2 cellular contexts compared by ENCODE assay signal in the genomic region with DNA sequence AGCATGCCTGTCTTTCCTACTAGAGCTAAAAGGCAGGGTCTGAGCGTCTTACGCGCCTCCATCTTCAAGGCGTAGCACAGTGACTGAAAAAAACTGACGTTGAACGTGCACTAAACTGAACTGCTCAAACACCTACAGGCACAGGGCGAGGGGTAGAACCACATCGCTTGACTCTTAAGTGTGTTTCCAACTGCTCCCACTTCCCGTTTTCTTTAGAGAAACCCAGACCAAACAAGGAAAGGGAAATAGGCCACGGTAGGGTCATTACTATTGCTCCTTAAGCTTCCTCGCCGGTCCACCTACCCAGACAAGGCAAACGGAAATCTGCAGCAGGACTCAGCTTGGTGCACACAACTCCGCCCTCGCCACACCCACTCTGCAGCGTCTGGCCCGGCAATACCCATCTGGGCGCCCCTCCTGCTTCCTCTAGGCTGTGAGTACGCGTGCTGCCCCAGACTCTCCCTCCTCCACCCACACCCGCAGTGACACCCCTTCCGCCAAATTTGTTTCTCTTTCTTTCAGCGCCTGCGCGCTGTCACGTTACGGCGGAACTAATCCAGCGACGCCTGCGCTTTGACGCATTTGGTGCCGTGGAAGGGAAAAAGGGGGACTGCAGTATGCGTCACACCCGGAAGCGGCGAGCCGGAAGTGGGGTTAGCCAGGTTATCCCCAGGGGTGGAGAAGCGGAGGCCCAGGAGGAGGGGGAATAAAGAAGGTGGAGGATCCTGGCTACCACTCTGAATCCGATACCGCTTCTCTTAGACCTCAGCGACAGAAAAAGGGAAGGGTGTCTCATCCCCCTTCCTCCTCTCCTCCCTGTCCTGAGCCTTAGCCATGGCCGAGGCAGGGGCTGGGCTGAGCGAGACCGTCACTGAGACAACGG.
A peak's percentile ranks its signal among the peaks of the same experiment; 100 is the strongest.
TF ChIP-seq lines count a peak whose summit lies in the region.

A gene with protein sequence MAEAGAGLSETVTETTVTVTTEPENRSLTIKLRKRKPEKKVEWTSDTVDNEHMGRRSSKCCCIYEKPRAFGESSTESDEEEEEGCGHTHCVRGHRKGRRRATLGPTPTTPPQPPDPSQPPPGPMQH (plus strand): TSS at position 622 of the 883 bp plus-strand sequence. CDS start 213 bp downstream, at position 835.

TF ChIP-seq in HCT116, 20 proteins besides CTCF, POLR2A, EP300 and RAD21 (continued from another document):
- peak; percentile 81 for TF ChIP-seq CBX3 (IDR thresholded peaks at IDR 0.05; ENCODE audit: low read depth)
- peak; percentile 99 for TF ChIP-seq ELF1 (IDR thresholded peaks at IDR 0.05; ENCODE audit: borderline replicate concordance, low read depth)
- TF ChIP-seq FOSL1 (IDR thresholded peaks at IDR 0.05; ENCODE audit: low read depth): no peak; the same call in none of the 2 replicates
- TF ChIP-seq, protein P1, sequence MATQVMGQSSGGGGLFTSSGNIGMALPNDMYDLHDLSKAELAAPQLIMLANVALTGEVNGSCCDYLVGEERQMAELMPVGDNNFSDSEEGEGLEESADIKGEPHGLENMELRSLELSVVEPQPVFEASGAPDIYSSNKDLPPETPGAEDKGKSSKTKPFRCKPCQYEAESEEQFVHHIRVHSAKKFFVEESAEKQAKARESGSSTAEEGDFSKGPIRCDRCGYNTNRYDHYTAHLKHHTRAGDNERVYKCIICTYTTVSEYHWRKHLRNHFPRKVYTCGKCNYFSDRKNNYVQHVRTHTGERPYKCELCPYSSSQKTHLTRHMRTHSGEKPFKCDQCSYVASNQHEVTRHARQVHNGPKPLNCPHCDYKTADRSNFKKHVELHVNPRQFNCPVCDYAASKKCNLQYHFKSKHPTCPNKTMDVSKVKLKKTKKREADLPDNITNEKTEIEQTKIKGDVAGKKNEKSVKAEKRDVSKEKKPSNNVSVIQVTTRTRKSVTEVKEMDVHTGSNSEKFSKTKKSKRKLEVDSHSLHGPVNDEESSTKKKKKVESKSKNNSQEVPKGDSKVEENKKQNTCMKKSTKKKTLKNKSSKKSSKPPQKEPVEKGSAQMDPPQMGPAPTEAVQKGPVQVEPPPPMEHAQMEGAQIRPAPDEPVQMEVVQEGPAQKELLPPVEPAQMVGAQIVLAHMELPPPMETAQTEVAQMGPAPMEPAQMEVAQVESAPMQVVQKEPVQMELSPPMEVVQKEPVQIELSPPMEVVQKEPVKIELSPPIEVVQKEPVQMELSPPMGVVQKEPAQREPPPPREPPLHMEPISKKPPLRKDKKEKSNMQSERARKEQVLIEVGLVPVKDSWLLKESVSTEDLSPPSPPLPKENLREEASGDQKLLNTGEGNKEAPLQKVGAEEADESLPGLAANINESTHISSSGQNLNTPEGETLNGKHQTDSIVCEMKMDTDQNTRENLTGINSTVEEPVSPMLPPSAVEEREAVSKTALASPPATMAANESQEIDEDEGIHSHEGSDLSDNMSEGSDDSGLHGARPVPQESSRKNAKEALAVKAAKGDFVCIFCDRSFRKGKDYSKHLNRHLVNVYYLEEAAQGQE (IDR thresholded peaks at IDR 0.05; ENCODE audit: low read depth): no peak
- peak; percentile 91 for TF ChIP-seq SP1 (IDR thresholded peaks at IDR 0.05; ENCODE audit: low read depth)
- peak; percentile 95 for TF ChIP-seq SIN3A (IDR thresholded peaks at IDR 0.05; ENCODE audit: low read depth)
- no peak for TF ChIP-seq EZH2phosphoT487 (IDR thresholded peaks at IDR 0.05; ENCODE audit: borderline replicate concordance)
- TF ChIP-seq, protein P2, sequence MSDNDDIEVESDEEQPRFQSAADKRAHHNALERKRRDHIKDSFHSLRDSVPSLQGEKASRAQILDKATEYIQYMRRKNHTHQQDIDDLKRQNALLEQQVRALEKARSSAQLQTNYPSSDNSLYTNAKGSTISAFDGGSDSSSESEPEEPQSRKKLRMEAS (IDR thresholded peaks at IDR 0.05): peak; percentile 94
- peak; percentile 94 for TF ChIP-seq EGR1 (IDR thresholded peaks at IDR 0.05; ENCODE audit: low read depth)

TF ChIP-seq in neural cell, 6 proteins besides CTCF, POLR2A, EP300 and RAD21:
- TF ChIP-seq, protein P1 (IDR thresholded peaks at IDR 0.05; ENCODE audit: borderline replicate concordance): peak; percentile 9
- TF ChIP-seq TAF1 (IDR thresholded peaks at IDR 0.05; ENCODE audit: low read depth) (peak; percentile 40), EZH2 (IDR thresholded peaks at IDR 0.05; ENCODE audit: borderline replicate concordance, insufficient read depth, low read length, poor library complexity, severe bottlenecking) (no peak), SMC3 (conservative IDR thresholded peaks at IDR 0.05; ENCODE audit: poor library complexity) (no peak), POLR2AphosphoS5 (IDR thresholded peaks at IDR 0.05) (peak; percentile 72), MXI1 (conservative IDR thresholded peaks at IDR 0.05; ENCODE audit: poor library complexity, severe bottlenecking) (peak; percentile 83)
